Comparison of ENCODE assay signal across 12 cellular contexts in the genomic region with DNA sequence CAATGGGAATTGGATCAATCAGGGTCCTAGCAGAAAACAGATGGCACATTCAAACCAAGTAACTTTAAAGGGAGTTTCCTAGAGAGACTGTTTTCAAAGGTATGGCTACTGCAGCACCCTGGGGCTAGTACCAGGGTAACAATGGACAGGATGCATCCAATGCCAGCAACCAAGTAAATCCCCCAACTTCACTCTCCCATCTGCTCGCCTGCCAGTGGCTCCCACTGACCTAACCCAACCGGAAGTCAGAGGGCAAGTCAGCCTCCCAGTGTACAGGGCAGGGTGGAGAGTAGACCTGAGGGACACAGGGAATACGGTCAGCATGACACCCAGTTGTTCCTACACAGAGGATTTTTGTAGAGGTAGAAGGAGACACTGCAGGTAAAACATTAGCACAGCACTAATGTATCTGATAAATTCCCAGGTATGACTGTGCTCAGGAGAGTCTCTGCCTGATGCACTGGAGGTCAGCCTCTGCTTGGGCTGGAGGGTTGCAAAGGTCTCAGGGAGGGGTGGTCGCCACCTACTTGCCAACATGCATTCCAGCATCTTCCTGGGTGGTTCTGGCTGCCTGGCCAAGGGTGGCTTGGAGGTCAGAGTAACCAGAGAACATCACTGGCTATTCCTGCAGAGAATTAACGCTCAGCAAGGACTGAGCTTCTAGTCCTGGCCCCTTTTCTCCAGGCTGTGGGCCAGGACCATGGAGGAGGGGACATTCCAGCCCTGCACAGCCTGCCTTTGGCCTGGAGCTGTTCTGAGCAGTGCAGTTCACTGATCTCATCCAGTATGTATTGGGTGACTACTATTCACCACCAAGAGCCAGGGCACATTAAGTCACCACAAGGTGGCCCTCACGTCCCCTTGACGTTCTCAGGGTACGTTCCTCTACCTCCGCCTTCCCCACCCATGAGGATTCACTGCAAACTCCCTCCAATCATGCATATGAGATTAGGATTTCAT. TPM values are rescaled to one million over a fixed set of nuclear protein-coding genes. Genes with fewer than 3 reads are reported as not detected.
A peak's percentile ranks its signal among the peaks of the same experiment; 100 is the strongest.
DNase-seq lines count a peak whose midpoint lies in the region; ATAC-seq and TF ChIP-seq lines count a peak whose summit lies in the region.
"Had no signal": no experiment of that assay in that cellular context is flagged by ENCODE, and none has a peak within 500 bp of the region (broad histone marks: within the 10 kb centered on the region; RNA-seq: fewer than 3 reads in every experiment).

No MANE protein-coding gene starts in this region.

- TF ChIP-seq POLR2A in erythroblast (IDR thresholded peaks at IDR 0.05; ENCODE audit: low read length), result no peak

- no peak overlapping the region for H3K9ac ChIP-seq in OCI-LY3 (ENCODE audit: low read length)

- no peak overlapping the region for H3K4me2 ChIP-seq in OCI-LY3 (ENCODE audit: low read length)

- POLR2A ChIA-PET in Caco-2 (lab: Charles Lee), result no interaction called here

- H3K4me1 ChIP-seq in OCI-LY3 (ENCODE audit: low read length) (no peaks in the 10 kb centered on the region), Caco-2 (no peaks in the 10 kb centered on the region)

- CTCF ChIA-PET in Caco-2 (lab: Charles Lee), result interaction anchor here (1.0 kb wide), 1 partner anchor 65 kb away, joined by 4 read pairs; no protein-coding TSS in a partner anchor

- no peak overlapping the region for H3K27ac ChIP-seq in OCI-LY3 (ENCODE audit: low read length)
- H3K27ac ChIP-seq: spleen had no signal

- no peaks in the 10 kb centered on the region for H3K9me3 ChIP-seq in OCI-LY3 (ENCODE audit: insufficient read depth, low read length)
- H3K9me3 ChIP-seq in Caco-2, result no peaks in the 10 kb centered on the region
- H3K9me3 ChIP-seq: spleen had no signal

- BruUV-seq in Caco-2 (replicated peaks; lab: Mats Ljungman, UMichigan), result no TSS peak

- DNase-seq in stimulated activated naive CD8-positive, alpha-beta T cell treated with anti-CD3 and anti-CD28 coated beads, Interleukin-15, Interleukin-2, amounts not matched to agents 100 U/mL and 50 U/mL, for 24 hours, result no peak
- no peak for DNase-seq in stimulated activated naive CD8-positive, alpha-beta T cell treated with anti-CD3 and anti-CD28 coated beads, Interleukin-15, amount 100 ng/mL, for 72 hours
- DNase-seq in erythroblast (lab: John Stamatoyannopoulos, UW), result peak; percentile 25 to 30
- no peak for DNase-seq in Caco-2
- no peak for DNase-seq in SW 1271 (lab: John Stamatoyannopoulos, UW)
- DNase-seq: spleen had no signal

- TF ChIP-seq CTCF in OCI-LY3 (IDR thresholded peaks at IDR 0.05; ENCODE audit: low read depth, low read length), result peak; percentile 43
- no peak for TF ChIP-seq CTCF in Caco-2 (IDR thresholded peaks at IDR 0.05; ENCODE audit: insufficient read depth in 1 of 2, low read depth in 1 of 2, low read length in 1 of 2, severe bottlenecking in 1 of 2, unreplicated experiment in 1 of 2)

- H3K4me3 Mint-ChIP-seq in stimulated activated naive CD8-positive, alpha-beta T cell treated with anti-CD3 and anti-CD28 coated beads, Interleukin-15, amount 100 ng/mL, for 72 hours, result no peak overlapping the region
- H3K4me3 Mint-ChIP-seq in Caco-2 (ENCODE audit: unreplicated experiment), result no peak overlapping the region
- H3K4me3 Mint-ChIP-seq: activated T-helper 17 cell treated with anti-CD3 and anti-CD28 coated beads, Interleukin-2, amount 50 U/mL, for 72 hours had no signal

- H3K27me3 ChIP-seq in OCI-LY3 (ENCODE audit: low read depth, low read length), result no peaks in the 10 kb centered on the region
- no peaks in the 10 kb centered on the region for H3K27me3 ChIP-seq in Caco-2 (replicated peaks; ENCODE audit: control insufficient read depth, insufficient read depth, low read length)

- ATAC-seq in stimulated activated naive CD8-positive, alpha-beta T cell treated with anti-CD3 and anti-CD28 coated beads, Interleukin-15, Interleukin-2, amounts not matched to agents 100 U/mL and 50 U/mL, for 24 hours, result peak; percentile 24
- no peak for ATAC-seq in stimulated activated naive CD8-positive, alpha-beta T cell treated with anti-CD3 and anti-CD28 coated beads, Interleukin-15, amount 100 ng/mL, for 72 hours
- ATAC-seq in esophagus mucosa (no peak), HG03571 (IDR thresholded peaks at IDR 0.05; ENCODE audit: unreplicated experiment) (no peak)
- ATAC-seq: activated T-helper 17 cell treated with anti-CD3 and anti-CD28 coated beads, Interleukin-2, amount 50 U/mL, for 72 hours had no signal

- no peaks in the 10 kb centered on the region for H3K79me2 ChIP-seq in OCI-LY3 (ENCODE audit: low read length)

- H3K9me3 Mint-ChIP-seq in stimulated activated naive CD8-positive, alpha-beta T cell treated with anti-CD3 and anti-CD28 coated beads, Interleukin-15, amount 100 ng/mL, for 72 hours, result no peaks in the 10 kb centered on the region
- no peaks in the 10 kb centered on the region for H3K9me3 Mint-ChIP-seq in Caco-2 (ENCODE audit: unreplicated experiment)
- H3K9me3 Mint-ChIP-seq: activated T-helper 17 cell treated with anti-CD3 and anti-CD28 coated beads, Interleukin-2, amount 50 U/mL, for 72 hours had no signal

- intact Hi-C loops in Caco-2 (cut with micrococcal nuclease; ENCODE audit: unreplicated experiment), result no loop called here

- peaks cover 19% of the 10 kb centered on the region for H3K4me1 Mint-ChIP-seq in stimulated activated naive CD8-positive, alpha-beta T cell treated with anti-CD3 and anti-CD28 coated beads, Interleukin-15, amount 100 ng/mL, for 72 hours
- H3K4me1 Mint-ChIP-seq in Caco-2 (ENCODE audit: low read depth, unreplicated experiment), result peaks cover 6% of the 10 kb centered on the region

- no peaks in the 10 kb centered on the region for H3K36me3 Mint-ChIP-seq in Caco-2 (ENCODE audit: insufficient read depth, unreplicated experiment)

- peak overlapping the region in 1 of 2 donors; percentile 86 for H3K27ac Mint-ChIP-seq in stimulated activated naive CD8-positive, alpha-beta T cell treated with anti-CD3 and anti-CD28 coated beads, Interleukin-15, amount 100 ng/mL, for 72 hours
- no peak overlapping the region for H3K27ac Mint-ChIP-seq in Caco-2 (ENCODE audit: unreplicated experiment)
- H3K27ac Mint-ChIP-seq: activated T-helper 17 cell treated with anti-CD3 and anti-CD28 coated beads, Interleukin-2, amount 50 U/mL, for 72 hours had no signal

- H2AFZ ChIP-seq in OCI-LY3 (ENCODE audit: low read depth, low read length), result no peak overlapping the region

- peaks cover 64% of the 10 kb centered on the region for H3K27me3 Mint-ChIP-seq in stimulated activated naive CD8-positive, alpha-beta T cell treated with anti-CD3 and anti-CD28 coated beads, Interleukin-15, amount 100 ng/mL, for 72 hours
- H3K27me3 Mint-ChIP-seq in Caco-2 (ENCODE audit: insufficient read depth, unreplicated experiment), result no peaks in the 10 kb centered on the region

- H3K4me3 ChIP-seq in OCI-LY3 (ENCODE audit: low read length) (no peak overlapping the region), Caco-2 (ENCODE audit: low read depth, low read length) (no peak overlapping the region)
- H3K4me3 ChIP-seq: spleen had no signal

- no peaks in the 10 kb centered on the region for H4K20me1 ChIP-seq in OCI-LY3 (ENCODE audit: insufficient read depth, low read length)

- H3K36me3 ChIP-seq in OCI-LY3 (replicated peaks; ENCODE audit: low read depth, low read length) (no peaks in the 10 kb centered on the region), Caco-2 (ENCODE audit: control insufficient read depth, insufficient read depth, low read length) (no peaks in the 10 kb centered on the region)
- H3K36me3 ChIP-seq: spleen had no signal

RNA-seq across cellular contexts. Expression of a gene that starts 5.1 kb away (rescaled TPM):
- total RNA-seq in Caco-2 (2022) (not detected in 2 replicates), esophagus mucosa (2.0 TPM)
- total RNA-seq: activated T-helper 17 cell treated with anti-CD3 and anti-CD28 coated beads, Interleukin-2, amount 50 U/mL, for 72 hours; G401; NCI-H460 had no signal

RNA-seq across cellular contexts. Expression of a gene that starts 6.7 kb away (rescaled TPM):
- total RNA-seq in Caco-2 (2022) (0.52 and 0.88 TPM in 2 replicates), esophagus mucosa (61.7 TPM)
- total RNA-seq: activated T-helper 17 cell treated with anti-CD3 and anti-CD28 coated beads, Interleukin-2, amount 50 U/mL, for 72 hours; G401; NCI-H460; spleen had no signal

RNA-seq across cellular contexts. Expression of a gene that starts 28.2 kb away (rescaled TPM):
- not detected in 2 replicates for total RNA-seq in Caco-2 (2022)
- total RNA-seq in esophagus mucosa, result 1.4 TPM
- total RNA-seq: activated T-helper 17 cell treated with anti-CD3 and anti-CD28 coated beads, Interleukin-2, amount 50 U/mL, for 72 hours; G401; NCI-H460; spleen had no signal

RNA-seq across cellular contexts. Expression of a gene that starts 32.9 kb away (rescaled TPM):
- total RNA-seq in Caco-2 (2022) (not detected in 2 replicates), esophagus mucosa (78.8 TPM)
- total RNA-seq: activated T-helper 17 cell treated with anti-CD3 and anti-CD28 coated beads, Interleukin-2, amount 50 U/mL, for 72 hours; NCI-H460; spleen had no signal

Comparison
In these comparisons a context has a peak if more than half of its experiments do, and no peak if none do; other contexts are left out.
1. DNase-seq: peak in erythroblast (2 of 2); none in stimulated activated naive CD8-positive, alpha-beta T cell treated with anti-CD3 and anti-CD28 coated beads, Interleukin-15, Interleukin-2, amounts not matched to agents 100 U/mL and 50 U/mL, for 24 hours (single experiment), stimulated activated naive CD8-positive, alpha-beta T cell treated with anti-CD3 and anti-CD28 coated beads, Interleukin-15, amount 100 ng/mL, for 72 hours (0 of 2), Caco-2 (0 of 2) and SW 1271 (0 of 2).
2. RNA of a gene that starts 6.7 kb away (total RNA-seq): 61.7 TPM in esophagus mucosa (single experiment); 0.52 to 0.88 TPM in Caco-2; every median in the first group is over 10 times any median in the second.